ENCODE assay signal across 8 cellular contexts in genomic region chr5:135462304-135462703, GRCh38. TPM values are rescaled to one million over a fixed set of nuclear protein-coding genes. Genes with fewer than 3 reads are reported as not detected.
DNase-seq lines count a peak whose midpoint lies in the region; ATAC-seq and TF ChIP-seq lines count a peak whose summit lies in the region.

No MANE protein-coding gene starts in this region.

- H3K4me1 Mint-ChIP-seq in CD8-positive, alpha-beta memory T cell, result peaks cover 5 to 15% (median 6%) of the 10 kb centered on the region in 3 donors

- H3K27me3 ChIP-seq in CD8-positive, alpha-beta memory T cell (ENCODE audit: insufficient read depth, low read length, poor library complexity, severe bottlenecking), result peaks cover 4% of the 10 kb centered on the region
- H3K27me3 ChIP-seq in Loucy (ENCODE audit: insufficient read depth, low read length, poor library complexity, severe bottlenecking), result no peaks in the 10 kb centered on the region
- H3K27me3 ChIP-seq in Peyer's patch, result no peaks in the 10 kb centered on the region
- no peaks in the 10 kb centered on the region for H3K27me3 ChIP-seq in vagina

- H3F3A ChIP-seq in Loucy (ENCODE audit: low read depth), result no peaks in the 10 kb centered on the region

- no peaks in the 10 kb centered on the region for H3K36me3 Mint-ChIP-seq in CD8-positive, alpha-beta memory T cell

- no peak for TF ChIP-seq POLR2A in Peyer's patch (IDR thresholded peaks at IDR 0.05)
- no peak for TF ChIP-seq POLR2A in vagina (IDR thresholded peaks at IDR 0.05)

- POLR2A ChIA-PET in CD8-positive, alpha-beta memory T cell (lab: Charles Lee), result no interaction called here

- H3K4me3 ChIP-seq in CD8-positive, alpha-beta memory T cell (ENCODE audit: low read length), result no peak overlapping the region
- H3K4me3 ChIP-seq in Loucy (ENCODE audit: low read length, poor library complexity, severe bottlenecking), result no peak overlapping the region
- H3K4me3 ChIP-seq in Peyer's patch, result no peak overlapping the region
- no peak overlapping the region for H3K4me3 ChIP-seq in vagina

- H3K79me2 ChIP-seq in Loucy (ENCODE audit: insufficient read depth, low read length), result no peaks in the 10 kb centered on the region

- H3K36me3 ChIP-seq in CD8-positive, alpha-beta memory T cell (ENCODE audit: insufficient read depth, low read length), result no peaks in the 10 kb centered on the region
- H3K36me3 ChIP-seq in Loucy (ENCODE audit: insufficient read depth, low read length), result no peaks in the 10 kb centered on the region
- H3K36me3 ChIP-seq in Peyer's patch, result no peaks in the 10 kb centered on the region
- no peaks in the 10 kb centered on the region for H3K36me3 ChIP-seq in vagina

- no peak overlapping the region for H3K4me3 Mint-ChIP-seq in CD8-positive, alpha-beta memory T cell

- ATAC-seq in GM19463 (IDR thresholded peaks at IDR 0.05; ENCODE audit: unreplicated experiment), result peak; percentile 54

- H3K9ac ChIP-seq in Loucy (ENCODE audit: low read depth, low read length, poor library complexity, severe bottlenecking), result no peak overlapping the region

- H3K27me3 Mint-ChIP-seq in CD8-positive, alpha-beta memory T cell, result peaks cover 28 to 64% of the 10 kb centered on the region in 2 donors

- DNase-seq in CD8-positive, alpha-beta memory T cell, result peak; percentile 6 to 53 (median 20)
- DNase-seq in Peyer's patch, result peak in 2 of 3 donors; percentile 46 to 61
- peak; percentile 5 for DNase-seq in activated effector memory CD4-positive, alpha-beta T cell treated with Interleukin-2 at 50 U/mL for 16 hours
- DNase-seq in iPS DF 19.7 (ENCODE audit: low read depth, low spot score), result peak; percentile 77
- peak; percentile 53 for DNase-seq in stimulated activated CD4-positive, alpha-beta T cell treated with anti-CD3 and anti-CD28 coated beads, Interleukin-1b, Interleukin-23, amount 100 ng/mL, for 48 hours
- no peak for DNase-seq in vagina (ENCODE audit: extremely low spot score in 2 of 2)

- intact Hi-C loops in vagina (cut with DNase I), result no loop called here

- H3K9me2 ChIP-seq in Loucy (replicated peaks; ENCODE audit: low read depth, low read length), result no peaks in the 10 kb centered on the region

- TF ChIP-seq CTCF in Loucy (conservative IDR thresholded peaks at IDR 0.05; ENCODE audit: low read length), result peak; percentile 86
- peak in 3 of 6 experiments; percentile 28 to 34 (median 31) for TF ChIP-seq CTCF in Peyer's patch (IDR thresholded peaks at IDR 0.05)
- no peak for TF ChIP-seq CTCF in vagina (IDR thresholded peaks at IDR 0.05)

- H3K9me3 ChIP-seq in CD8-positive, alpha-beta memory T cell (ENCODE audit: low read length), result no peaks in the 10 kb centered on the region
- H3K9me3 ChIP-seq in Loucy (ENCODE audit: insufficient read depth, low read depth, low read length) (no peaks in the 10 kb centered on the region), Peyer's patch (no peaks in the 10 kb centered on the region), vagina (no peaks in the 10 kb centered on the region)

- H4K20me1 ChIP-seq in Loucy (ENCODE audit: insufficient read depth, low read length, poor library complexity, severe bottlenecking), result no peaks in the 10 kb centered on the region

- H3K27ac ChIP-seq in CD8-positive, alpha-beta memory T cell (ENCODE audit: low read depth, low read length), result no peak overlapping the region
- H3K27ac ChIP-seq in Peyer's patch (no peak overlapping the region), vagina (no peak overlapping the region)

- H3K4me2 ChIP-seq in Loucy (ENCODE audit: low read depth, low read length, poor library complexity, severe bottlenecking), result no peak overlapping the region

- H3K27ac Mint-ChIP-seq in CD8-positive, alpha-beta memory T cell, result no peak overlapping the region

- no peak overlapping the region for H2AFZ ChIP-seq in Loucy (ENCODE audit: low read length)

- H3K4me1 ChIP-seq in CD8-positive, alpha-beta memory T cell (ENCODE audit: insufficient read depth, low read length), result peaks cover 4% of the 10 kb centered on the region
- H3K4me1 ChIP-seq in Loucy (ENCODE audit: insufficient read depth, low read length, poor library complexity, severe bottlenecking) (no peaks in the 10 kb centered on the region), Peyer's patch (no peaks in the 10 kb centered on the region), vagina (no peaks in the 10 kb centered on the region)

- no peaks in the 10 kb centered on the region for H3K9me3 Mint-ChIP-seq in CD8-positive, alpha-beta memory T cell

- CTCF ChIA-PET in CD8-positive, alpha-beta memory T cell (lab: Charles Lee), result interaction anchor here (1.0 to 1.9 kb wide), 4 partner anchors 80 to 104 kb away, joined by 3 to 17 read pairs (median 6); no protein-coding TSS in a partner anchor

RNA-seq across cellular contexts. Expression of gene TIFAB, which starts 10.2 kb away (rescaled TPM):
- not detected for total RNA-seq in CD8-positive, alpha-beta memory T cell
- polyA plus RNA-seq in CD8-positive, alpha-beta memory T cell, result not detected
- total RNA-seq in Peyer's patch (under 1 TPM in 1 of 4 donors, not detected in 3; 0.83 TPM), vagina (not detected)

RNA-seq across cellular contexts. Expression of gene DCANP1, which starts 15.2 kb away (rescaled TPM):
- total RNA-seq in CD8-positive, alpha-beta memory T cell, result not detected
- polyA plus RNA-seq in CD8-positive, alpha-beta memory T cell, result not detected
- total RNA-seq in Peyer's patch (1 to 10 TPM in 1 of 4 donors, under 1 TPM in 1, not detected in 2; 0.27 to 1.7 TPM), vagina (not detected)

Comparison
In these comparisons a context has a peak if more than half of its experiments do, and no peak if none do; other contexts are left out.
1. DNase-seq: peak in CD8-positive, alpha-beta memory T cell (5 of 5), Peyer's patch (2 of 3), activated effector memory CD4-positive, alpha-beta T cell treated with Interleukin-2 at 50 U/mL for 16 hours (single experiment), iPS DF 19.7 (single experiment) and stimulated activated CD4-positive, alpha-beta T cell treated with anti-CD3 and anti-CD28 coated beads, Interleukin-1b, Interleukin-23, amount 100 ng/mL, for 48 hours (single experiment); none in vagina (0 of 2).